In genomic region chr1:29810121-29811120, GRCh38 we compare ENCODE assay signal across 16 cellular contexts.
DNase-seq lines count a peak whose midpoint lies in the region; ATAC-seq and TF ChIP-seq lines count a peak whose summit lies in the region.
"Had no signal": no experiment of that assay in that cellular context is flagged by ENCODE, and none has a peak within 500 bp of the region (broad histone marks: within the 10 kb centered on the region; RNA-seq: fewer than 3 reads in every experiment).

No MANE protein-coding gene starts in this region.

- no peak overlapping the region for H3K9ac ChIP-seq in neuronal stem cell (ENCODE audit: low read depth, low read length, poor library complexity)
- H3K9ac ChIP-seq: KMS-11 had no signal

- no peak overlapping the region for H2BK12ac ChIP-seq in neuronal stem cell (ENCODE audit: low read length)

- no peaks in the 10 kb centered on the region for H3K4me1 Mint-ChIP-seq in chondrocyte (ENCODE audit: low read depth)
- no peaks in the 10 kb centered on the region for H3K4me1 Mint-ChIP-seq in stimulated activated naive B cell treated with anti-CD40 and anti-IgM and Interleukin-4, amounts not matched to agents 10 μg/mL and 1 μg/mL and 100 μg/mL, for 72 hours
- H3K4me1 Mint-ChIP-seq in endothelial cell (ENCODE audit: unreplicated experiment), result no peaks in the 10 kb centered on the region
- H3K4me1 Mint-ChIP-seq: CD4-positive, alpha-beta memory T cell had no signal

- H3K36me3 Mint-ChIP-seq in chondrocyte (ENCODE audit: low read depth), result no peaks in the 10 kb centered on the region
- no peaks in the 10 kb centered on the region for H3K36me3 Mint-ChIP-seq in stimulated activated naive B cell treated with anti-CD40 and anti-IgM and Interleukin-4, amounts not matched to agents 10 μg/mL and 1 μg/mL and 100 μg/mL, for 72 hours
- H3K36me3 Mint-ChIP-seq in endothelial cell (ENCODE audit: low read depth, unreplicated experiment), result no peaks in the 10 kb centered on the region
- H3K36me3 Mint-ChIP-seq: CD4-positive, alpha-beta memory T cell had no signal

- peaks cover 0 to 3% of the 10 kb centered on the region in 2 donors for H3K4me1 ChIP-seq in neuronal stem cell (ENCODE audit: control insufficient read depth in 2 of 2, insufficient read depth in 1 of 2, low read depth in 1 of 2, low read length in 2 of 2)

- no peak overlapping the region for H3K23ac ChIP-seq in neuronal stem cell (ENCODE audit: low read depth, low read length, poor library complexity)

- H3K27me3 Mint-ChIP-seq in chondrocyte (ENCODE audit: low read depth), result peaks cover 16% of the 10 kb centered on the region
- peaks cover 5 to 9% of the 10 kb centered on the region in 2 donors for H3K27me3 Mint-ChIP-seq in stimulated activated naive B cell treated with anti-CD40 and anti-IgM and Interleukin-4, amounts not matched to agents 10 μg/mL and 1 μg/mL and 100 μg/mL, for 72 hours
- no peaks in the 10 kb centered on the region for H3K27me3 Mint-ChIP-seq in endothelial cell (ENCODE audit: unreplicated experiment)

- H4K8ac ChIP-seq in neuronal stem cell (ENCODE audit: low read depth, low read length), result no peak overlapping the region

- H3K9me3 ChIP-seq in neuronal stem cell (replicated peaks in 1 of 2; ENCODE audit: control insufficient read depth in 2 of 2, insufficient read depth in 1 of 2, low read depth in 1 of 2, low read length in 2 of 2), result no peaks in the 10 kb centered on the region

- DNase-seq in cardiac septum (ENCODE audit: low spot score) (peak; percentile 47), Right ventricle myocardium inferior (ENCODE audit: missing footprints) (no peak), chondrocyte (ENCODE audit: low spot score) (peak; percentile 83), neuronal stem cell (ENCODE audit: low spot score) (no peak), endothelial cell (ENCODE audit: low spot score) (no peak), medulla oblongata (ENCODE audit: extremely low spot score) (no peak)
- no peak for DNase-seq in stimulated activated naive B cell treated with anti-CD40 and anti-IgM and Interleukin-4, amounts not matched to agents 10 μg/mL and 1 μg/mL and 100 μg/mL, for 72 hours
- DNase-seq: CD4-positive, alpha-beta memory T cell; DND-41; GDM1; NCI-H1092; NCI-H1694; NCI-H2107; NCI-H345; NCI-H69 had no signal

- H2BK5ac ChIP-seq in neuronal stem cell (ENCODE audit: low read length), result no peak overlapping the region

- peak overlapping the region; percentile 16 for H2BK120ac ChIP-seq in neuronal stem cell (ENCODE audit: low read depth, low read length)

- H3K9me3 Mint-ChIP-seq in chondrocyte (ENCODE audit: low read depth), result no peaks in the 10 kb centered on the region
- H3K9me3 Mint-ChIP-seq in stimulated activated naive B cell treated with anti-CD40 and anti-IgM and Interleukin-4, amounts not matched to agents 10 μg/mL and 1 μg/mL and 100 μg/mL, for 72 hours, result peaks cover 0 to 2% of the 10 kb centered on the region in 2 donors
- H3K9me3 Mint-ChIP-seq in endothelial cell (ENCODE audit: unreplicated experiment), result no peaks in the 10 kb centered on the region

- no CpG with 5 or more reads among the region's 22 CpGs for WGBS in neuronal stem cell (ENCODE audit: extremely low coverage in 2 of 2, insufficient read length in 2 of 2, insufficient replicate concordance in 1 of 2), 2 donors

- H3K4me2 ChIP-seq in neuronal stem cell (ENCODE audit: insufficient read depth, low read length, poor library complexity, severe bottlenecking), result no peak overlapping the region
- H3K4me2 ChIP-seq: KMS-11 had no signal

- H3K18ac ChIP-seq in neuronal stem cell (ENCODE audit: low read length), result peak overlapping the region; percentile 36

- no peaks in the 10 kb centered on the region for H3K27me3 ChIP-seq in neuronal stem cell (ENCODE audit: control insufficient read depth in 3 of 3, insufficient read depth in 3 of 3, low read depth in 1 of 3, low read length in 3 of 3)

- H3K4ac ChIP-seq in neuronal stem cell (ENCODE audit: low read length), result no peak overlapping the region

- no peak for ATAC-seq in Right ventricle myocardium inferior
- no peak for ATAC-seq in stimulated activated naive B cell treated with anti-CD40 and anti-IgM and Interleukin-4, amounts not matched to agents 10 μg/mL and 1 μg/mL and 100 μg/mL, for 72 hours (replicated peaks)

- H2AK5ac ChIP-seq in neuronal stem cell (ENCODE audit: low read depth, low read length), result no peak overlapping the region

- H3K4me3 ChIP-seq in neuronal stem cell (ENCODE audit: low read length in 2 of 2), result no peak overlapping the region

- H3K4me3 Mint-ChIP-seq in chondrocyte (ENCODE audit: unreplicated experiment) (no peak overlapping the region), endothelial cell (ENCODE audit: unreplicated experiment) (no peak overlapping the region)
- no peak overlapping the region for H3K4me3 Mint-ChIP-seq in stimulated activated naive B cell treated with anti-CD40 and anti-IgM and Interleukin-4, amounts not matched to agents 10 μg/mL and 1 μg/mL and 100 μg/mL, for 72 hours
- H3K4me3 Mint-ChIP-seq: CD4-positive, alpha-beta memory T cell had no signal

- H3K14ac ChIP-seq in neuronal stem cell (ENCODE audit: low read length), result no peak overlapping the region

- intact Hi-C loops in cardiac septum (cut with DNase I) (no loop called here), Right ventricle myocardium inferior (cut with DNase I) (no loop called here)

- TF ChIP-seq CTCF in chondrocyte (IDR thresholded peaks at IDR 0.05) (no peak), endothelial cell (IDR thresholded peaks at IDR 0.05; ENCODE audit: unreplicated experiment) (no peak)

- H2AFZ ChIP-seq in neuronal stem cell (ENCODE audit: low read length), result no peak overlapping the region

- no peak overlapping the region for H3K27ac Mint-ChIP-seq in chondrocyte (ENCODE audit: unreplicated experiment)
- H3K27ac Mint-ChIP-seq in stimulated activated naive B cell treated with anti-CD40 and anti-IgM and Interleukin-4, amounts not matched to agents 10 μg/mL and 1 μg/mL and 100 μg/mL, for 72 hours, result no peak overlapping the region
- no peak overlapping the region for H3K27ac Mint-ChIP-seq in endothelial cell (ENCODE audit: unreplicated experiment)
- H3K27ac Mint-ChIP-seq: CD4-positive, alpha-beta memory T cell had no signal

- H2BK15ac ChIP-seq in neuronal stem cell (ENCODE audit: low read length), result no peak overlapping the region

- H3K36me3 ChIP-seq in neuronal stem cell (replicated peaks in 1 of 2; ENCODE audit: control insufficient read depth in 2 of 2, insufficient read depth in 2 of 2, low read length in 2 of 2), result no peaks in the 10 kb centered on the region

- H3K79me1 ChIP-seq in neuronal stem cell (ENCODE audit: low read depth, low read length), result no peaks in the 10 kb centered on the region

- no peak overlapping the region for H3K27ac ChIP-seq in neuronal stem cell (replicated peaks; ENCODE audit: low read length)
- H3K27ac ChIP-seq: KMS-11 had no signal

- no peak overlapping the region for H4K91ac ChIP-seq in neuronal stem cell (ENCODE audit: low read depth, low read length, poor library complexity)

Comparison
In these comparisons a context has a peak if more than half of its experiments do, and no peak if none do; other contexts are left out.
1. DNase-seq: peak in cardiac septum (single experiment) and chondrocyte (single experiment); none in Right ventricle myocardium inferior (single experiment), neuronal stem cell (single experiment), stimulated activated naive B cell treated with anti-CD40 and anti-IgM and Interleukin-4, amounts not matched to agents 10 μg/mL and 1 μg/mL and 100 μg/mL, for 72 hours (single experiment), endothelial cell (single experiment) and medulla oblongata (single experiment).